ENCODE assay signal across 1 cellular context in genomic region chr5:176425138-176425537, GRCh38.
TF ChIP-seq lines count a peak whose summit lies in the region.

No MANE protein-coding gene starts in this region.

TF ChIP-seq in IMR-90, 13 proteins besides CTCF, POLR2A, EP300 and RAD21:
- TF ChIP-seq SMC3 (IDR thresholded peaks at IDR 0.05; ENCODE audit: low read depth, low read length) (no peak), ELK1 (IDR thresholded peaks at IDR 0.05; ENCODE audit: borderline replicate concordance, low read depth, low read length) (no peak), RFX5 (IDR thresholded peaks at IDR 0.05; ENCODE audit: low read depth, low read length) (no peak), MAFK (IDR thresholded peaks at IDR 0.05; ENCODE audit: low read depth, low read length) (no peak), MAZ (IDR thresholded peaks at IDR 0.05; ENCODE audit: borderline replicate concordance, low read depth, low read length) (no peak), NFE2L2 (IDR thresholded peaks at IDR 0.05; ENCODE audit: low read depth, low read length) (no peak), BHLHE40 (IDR thresholded peaks at IDR 0.05; ENCODE audit: low read depth, low read length) (no peak), FOS (IDR thresholded peaks at IDR 0.05; ENCODE audit: low read depth, low read length) (no peak), CHD1 (IDR thresholded peaks at IDR 0.05; ENCODE audit: low read depth, low read length) (no peak), RCOR1 (IDR thresholded peaks at IDR 0.05; ENCODE audit: insufficient replicate concordance, low read length) (no peak), MXI1 (IDR thresholded peaks at IDR 0.05; ENCODE audit: borderline replicate concordance, low read depth, low read length) (no peak), CEBPB (IDR thresholded peaks at IDR 0.05; ENCODE audit: low read depth, low read length) (no peak), USF2 (IDR thresholded peaks at IDR 0.05; ENCODE audit: low read depth, low read length) (no peak)
TF ChIP-seq in IMR-90: peak in this region for 0.
